ENCODE assay signal across 8 cellular contexts in the genomic region with DNA sequence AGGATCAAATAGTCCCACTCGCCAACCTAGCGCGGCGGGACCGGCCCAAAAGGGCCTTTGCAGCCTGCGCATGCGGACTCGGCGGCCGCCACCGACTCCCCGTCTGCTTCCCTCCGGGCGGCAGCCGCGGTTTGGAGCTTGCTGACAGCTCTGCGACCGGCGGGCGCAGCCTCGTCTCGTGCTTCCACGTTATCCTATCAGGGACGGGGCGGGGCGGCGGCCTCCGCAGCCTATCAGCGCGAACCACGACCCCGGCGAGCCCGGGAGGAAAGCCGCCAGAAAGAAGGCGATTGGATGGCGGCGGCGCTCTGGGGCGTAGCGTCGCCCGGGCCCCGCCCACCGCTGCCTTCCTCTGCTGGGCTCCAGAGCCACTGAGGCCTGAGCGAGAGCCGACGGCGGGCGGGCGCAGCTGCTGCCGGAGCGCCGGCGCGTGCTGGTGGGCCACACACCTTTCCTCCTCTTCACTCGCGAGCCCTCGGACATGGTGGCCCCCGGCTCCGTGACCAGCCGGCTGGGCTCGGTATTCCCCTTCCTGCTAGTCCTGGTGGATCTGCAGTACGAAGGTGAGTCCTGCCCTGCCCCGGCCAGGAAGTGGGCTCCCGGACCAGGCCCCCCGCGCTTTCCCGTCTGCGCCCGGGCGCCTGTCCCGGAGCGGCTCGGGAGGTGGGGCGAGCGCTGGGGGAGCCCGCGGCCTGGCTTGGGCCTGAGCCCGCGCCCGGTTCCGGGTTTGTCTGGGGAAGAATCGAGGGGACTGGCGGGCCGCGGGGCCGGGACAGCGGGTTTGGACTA. TPM values are rescaled to one million over a fixed set of nuclear protein-coding genes. Genes with fewer than 3 reads are reported as not detected.
A peak's percentile ranks its signal among the peaks of the same experiment; 100 is the strongest.
DNase-seq lines count a peak whose midpoint lies in the region; ATAC-seq and TF ChIP-seq lines count a peak whose summit lies in the region.

A gene with protein sequence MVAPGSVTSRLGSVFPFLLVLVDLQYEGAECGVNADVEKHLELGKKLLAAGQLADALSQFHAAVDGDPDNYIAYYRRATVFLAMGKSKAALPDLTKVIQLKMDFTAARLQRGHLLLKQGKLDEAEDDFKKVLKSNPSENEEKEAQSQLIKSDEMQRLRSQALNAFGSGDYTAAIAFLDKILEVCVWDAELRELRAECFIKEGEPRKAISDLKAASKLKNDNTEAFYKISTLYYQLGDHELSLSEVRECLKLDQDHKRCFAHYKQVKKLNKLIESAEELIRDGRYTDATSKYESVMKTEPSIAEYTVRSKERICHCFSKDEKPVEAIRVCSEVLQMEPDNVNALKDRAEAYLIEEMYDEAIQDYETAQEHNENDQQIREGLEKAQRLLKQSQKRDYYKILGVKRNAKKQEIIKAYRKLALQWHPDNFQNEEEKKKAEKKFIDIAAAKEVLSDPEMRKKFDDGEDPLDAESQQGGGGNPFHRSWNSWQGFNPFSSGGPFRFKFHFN (plus strand): TSS at position 365 of the 789 bp plus-strand sequence. CDS start 117 bp downstream, at position 482.

- H3K9me3 ChIP-seq in mucosa of rectum (ENCODE audit: control insufficient read depth in 2 of 2, low read length in 2 of 2): peaks cover 0 to 2% of the 10 kb centered on the region in 2 donors

- H3K4me3 ChIP-seq in epithelial cell of proximal tubule (ENCODE audit: low read depth, low read length) (peak within 1 kb of the TSS; percentile 85), mucosa of rectum (ENCODE audit: low read length in 2 of 2) (peak within 1 kb of the TSS; percentile 92 to 97)

- peaks cover 58% of the 10 kb centered on the region for H3K36me3 Mint-ChIP-seq in activated T-cell treated with anti-CD3 and anti-CD28 coated beads, Interleukin-2, amount 50 U/mL, for 24 hours (ENCODE audit: low read depth)

- no peaks in the 10 kb centered on the region for H3K27me3 Mint-ChIP-seq in activated T-cell treated with anti-CD3 and anti-CD28 coated beads, Interleukin-2, amount 50 U/mL, for 24 hours

- H3K27ac Mint-ChIP-seq in activated T-cell treated with anti-CD3 and anti-CD28 coated beads, Interleukin-2, amount 50 U/mL, for 24 hours: peak within 1 kb of the TSS; percentile 96

- ATAC-seq in GM21717 (IDR thresholded peaks at IDR 0.05; ENCODE audit: unreplicated experiment): peak; percentile 94

- TF ChIP-seq CTCF in epithelial cell of proximal tubule (conservative IDR thresholded peaks at IDR 0.05; ENCODE audit: low read depth, low read length): no peak

- H3K36me3 ChIP-seq in mucosa of rectum (ENCODE audit: control insufficient read depth in 2 of 2, insufficient read depth in 2 of 2, low read length in 2 of 2): no peaks in the 10 kb centered on the region

- peak within 1 kb of the TSS; percentile 94 to 99 for H3K9ac ChIP-seq in mucosa of rectum (ENCODE audit: low read depth in 1 of 2, low read length in 2 of 2)

- peaks cover 62% of the 10 kb centered on the region for H3K4me1 Mint-ChIP-seq in activated T-cell treated with anti-CD3 and anti-CD28 coated beads, Interleukin-2, amount 50 U/mL, for 24 hours (ENCODE audit: low read depth)

- H3K4me1 ChIP-seq in mucosa of rectum (ENCODE audit: control insufficient read depth in 2 of 2, insufficient read depth in 2 of 2, low read length in 2 of 2): peaks cover 7 to 17% of the 10 kb centered on the region in 2 donors

- in situ Hi-C loops in KBM-7 (cut with MboI; ENCODE audit: low pct_unique_long_range_greater_than_20kb, low sequenced_read_pairs): no loop called here

- DNase-seq in DMS153 treated with DMSO at 0.1 percent for 48 hours (lab: John Stamatoyannopoulos, UW; ENCODE audit: unreplicated experiment) (peak; percentile 97), KBM-7 (peak; percentile 99), epithelial cell of proximal tubule (ENCODE audit: low read depth) (peak; percentile 56)
- DNase-seq in activated T-cell treated with anti-CD3 and anti-CD28 coated beads, Interleukin-2, amount 50 U/mL, for 24 hours: peak; percentile 98
- DNase-seq in stimulated activated CD8-positive, alpha-beta memory T cell treated with anti-CD3 and anti-CD28 coated beads, Interleukin-4, amount 100 ng/mL, for 48 hours: peak; percentile 97

- H3K27ac ChIP-seq in mucosa of rectum (ENCODE audit: low read depth in 2 of 2, low read length in 2 of 2): peak within 1 kb of the TSS; percentile 95

- H3K4me3 Mint-ChIP-seq in activated T-cell treated with anti-CD3 and anti-CD28 coated beads, Interleukin-2, amount 50 U/mL, for 24 hours: peak within 1 kb of the TSS; percentile 94

- H3K9me3 Mint-ChIP-seq in activated T-cell treated with anti-CD3 and anti-CD28 coated beads, Interleukin-2, amount 50 U/mL, for 24 hours: peaks cover 7% of the 10 kb centered on the region

- H3K27me3 ChIP-seq in mucosa of rectum (ENCODE audit: control insufficient read depth in 2 of 2, insufficient read depth in 2 of 2, low read length in 2 of 2): no peaks in the 10 kb centered on the region

TF ChIP-seq in PFSK-1, 5 proteins besides CTCF, POLR2A, EP300 and RAD21:
- peak; percentile 38 for TF ChIP-seq FOXP2 (optimal IDR thresholded peaks at IDR 0.05; ENCODE audit: borderline replicate concordance, extremely low read depth, extremely low read length, insufficient read depth)
- peak; percentile 66 for TF ChIP-seq POLR2AphosphoS5 (IDR thresholded peaks at IDR 0.05; ENCODE audit: low read depth, low read length)
- peak in 1 of 2 experiments; percentile 13; a peak in 1 of 4 replicates for TF ChIP-seq REST (IDR thresholded peaks at IDR 0.05; ENCODE audit: insufficient read depth in 1 of 2, low read depth in 2 of 2, low read length in 2 of 2)
- 0 out of 2 replicates have a peak, but pooled peaks have one; percentile 24 for TF ChIP-seq SIN3A (IDR thresholded peaks at IDR 0.05; ENCODE audit: borderline replicate concordance, insufficient read depth, low read length)
- peak; percentile 78 for TF ChIP-seq TAF1 (IDR thresholded peaks at IDR 0.05; ENCODE audit: borderline replicate concordance, insufficient read depth, low read length)

RNA-seq across cellular contexts. Expression of the gene that starts here (rescaled TPM):
- 6.1 TPM for polyA plus RNA-seq in PFSK-1 (2012; ENCODE audit: insufficient read length, low read depth)
- total RNA-seq in epithelial cell of proximal tubule: 21.4 and 24.9 TPM in 2 replicates

Comparison
In these comparisons a context has a peak if more than half of its experiments do, and no peak if none do; other contexts are left out.
1. Peak in every context shown above with its lines: DNase-seq, ATAC-seq, H3K4me3 ChIP-seq and H3K27ac ChIP-seq.